ENCODE assay signal across 8 cellular contexts in the genomic region with DNA sequence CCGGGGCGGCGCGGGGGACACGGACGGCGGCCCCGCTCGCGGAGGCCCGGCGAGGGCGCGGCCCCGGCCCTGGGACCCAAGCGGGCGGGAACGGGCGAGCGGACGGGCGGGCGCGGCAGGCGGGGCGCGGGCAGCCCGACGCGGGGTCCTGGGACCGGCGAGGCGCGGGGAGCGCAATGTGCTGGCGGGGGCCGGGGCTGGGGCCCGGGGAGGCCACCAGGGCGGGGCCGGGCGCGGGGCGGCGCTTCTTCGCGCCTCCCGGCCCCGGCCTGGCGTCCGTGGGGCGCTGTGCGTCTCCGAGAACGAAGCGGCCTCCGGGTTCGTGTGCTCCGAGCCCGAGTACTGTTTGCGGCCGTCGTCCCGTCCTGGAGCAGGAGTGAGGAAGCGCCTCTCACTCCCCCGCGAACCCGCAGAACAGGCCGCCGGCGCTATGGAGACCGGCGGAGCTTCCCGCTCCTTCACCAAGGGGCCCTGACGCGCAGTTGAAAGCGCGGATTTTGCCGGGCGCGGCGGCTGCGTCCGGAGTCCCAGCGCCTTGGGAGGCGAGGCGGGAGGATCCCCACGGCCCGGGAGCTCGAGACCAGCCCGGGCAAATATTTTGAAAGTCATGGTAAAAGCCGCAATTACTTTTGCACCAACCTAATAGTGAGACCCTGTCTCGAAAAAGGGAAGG. TPM values are rescaled to one million over a fixed set of nuclear protein-coding genes. Genes with fewer than 3 reads are reported as not detected.
A peak's percentile ranks its signal among the peaks of the same experiment; 100 is the strongest.
DNase-seq lines count a peak whose midpoint lies in the region; ATAC-seq and TF ChIP-seq lines count a peak whose summit lies in the region.

No MANE protein-coding gene starts in this region.

- peak overlapping the region; percentile 80 to 90 for H3K9ac ChIP-seq in stomach smooth muscle (ENCODE audit: low read length in 2 of 2)

- H3K9me3 ChIP-seq in DOHH2 (ENCODE audit: control insufficient read depth, insufficient read depth, low read length) (no peaks in the 10 kb centered on the region), neuron (ENCODE audit: low read length) (peaks cover 5% of the 10 kb centered on the region), stomach smooth muscle (ENCODE audit: control insufficient read depth in 2 of 2, low read length in 2 of 2) (no peaks in the 10 kb centered on the region)

- H3K4me3 ChIP-seq in DOHH2 (ENCODE audit: low read length) (peak overlapping the region; percentile 82), neuron (ENCODE audit: low read length) (peak overlapping the region; percentile 86), stomach smooth muscle (ENCODE audit: low read length in 2 of 2) (peak overlapping the region; percentile 71 to 77)

- H3K79me2 ChIP-seq in DOHH2 (ENCODE audit: control insufficient read depth, low read length), result peaks cover 89% of the 10 kb centered on the region

- H3K4me2 ChIP-seq in DOHH2 (ENCODE audit: low read length), result peak overlapping the region; percentile 96

- H3K36me3 ChIP-seq in DOHH2 (ENCODE audit: control insufficient read depth, low read length), result peaks cover 71% of the 10 kb centered on the region
- H3K36me3 ChIP-seq in neuron (ENCODE audit: insufficient read depth, low read length), result peaks cover 14% of the 10 kb centered on the region
- no peaks in the 10 kb centered on the region for H3K36me3 ChIP-seq in stomach smooth muscle (ENCODE audit: control insufficient read depth in 2 of 2, insufficient read depth in 2 of 2, low read length in 2 of 2)

- ATAC-seq in GM21717 (IDR thresholded peaks at IDR 0.05; ENCODE audit: unreplicated experiment), result peak; percentile 70
- peak; percentile 76 for ATAC-seq in foreskin keratinocyte

- DNase-seq in KG1 (lab: John Stamatoyannopoulos, UW) (peak; percentile 58), SHP77 treated with DMSO at 0.1 percent for 48 hours (lab: John Stamatoyannopoulos, UW) (peak; percentile 21), activated gamma-delta T cell treated with Interleukin-2 at 50 U/mL for 16 hours (peak; percentile 84), foreskin keratinocyte (peak; percentile 56 to 77)

- H2AFZ ChIP-seq in neuron (ENCODE audit: low read depth, low read length), result peak overlapping the region; percentile 62

- H3K4me1 ChIP-seq in DOHH2 (ENCODE audit: control insufficient read depth, low read length), result peaks cover 52% of the 10 kb centered on the region
- peaks cover 11% of the 10 kb centered on the region for H3K4me1 ChIP-seq in foreskin keratinocyte
- peaks cover 10% of the 10 kb centered on the region for H3K4me1 ChIP-seq in neuron (ENCODE audit: insufficient read depth, low read length)
- H3K4me1 ChIP-seq in stomach smooth muscle (ENCODE audit: control insufficient read depth, insufficient read depth, low read length), result peaks cover 18% of the 10 kb centered on the region

- peak overlapping the region; percentile 95 for H3K27ac ChIP-seq in DOHH2 (ENCODE audit: low read depth, low read length)
- H3K27ac ChIP-seq in foreskin keratinocyte, result peak overlapping the region; percentile 86
- H3K27ac ChIP-seq in stomach smooth muscle (ENCODE audit: low read length), result peak overlapping the region; percentile 92

- H3F3A ChIP-seq in DOHH2 (ENCODE audit: control insufficient read depth, insufficient read depth), result peaks cover 27% of the 10 kb centered on the region

- H3K27me3 ChIP-seq in DOHH2 (ENCODE audit: control insufficient read depth, low read length), result no peaks in the 10 kb centered on the region
- no peaks in the 10 kb centered on the region for H3K27me3 ChIP-seq in foreskin keratinocyte
- no peaks in the 10 kb centered on the region for H3K27me3 ChIP-seq in neuron (ENCODE audit: insufficient read depth, low read length)
- H3K27me3 ChIP-seq in stomach smooth muscle (ENCODE audit: control insufficient read depth in 1 of 2, insufficient read depth in 2 of 2, low read length in 2 of 2), result no peaks in the 10 kb centered on the region

- TF ChIP-seq CTCF in DOHH2 (IDR thresholded peaks at IDR 0.05; ENCODE audit: low read depth, low read length, poor library complexity, severe bottlenecking) (peak; percentile 18), foreskin keratinocyte (conservative IDR thresholded peaks at IDR 0.05) (peak; percentile 52)

- H3K9me2 ChIP-seq in DOHH2 (replicated peaks; ENCODE audit: control insufficient read depth, low read length), result no peaks in the 10 kb centered on the region

- H4K20me1 ChIP-seq in DOHH2 (ENCODE audit: control insufficient read depth, insufficient read depth, low read depth, low read length), result peaks cover 14% of the 10 kb centered on the region

RNA-seq across cellular contexts. Expression of a gene that starts 0.4 kb away (rescaled TPM):
- 80.2 and 90.6 TPM in 2 replicates for total RNA-seq in foreskin keratinocyte
- polyA plus RNA-seq in foreskin keratinocyte, result 35.2 and 37.3 TPM in 2 replicates

RNA-seq across cellular contexts. Expression of a gene that starts 51.4 kb away (rescaled TPM):
- 63.1 and 68.7 TPM in 2 replicates for total RNA-seq in foreskin keratinocyte
- 43.1 and 49.4 TPM in 2 replicates for polyA plus RNA-seq in foreskin keratinocyte

Comparison
In these comparisons a context has a peak if more than half of its experiments do, and no peak if none do; other contexts are left out.
1. Peak in every context shown above with its lines: DNase-seq, ATAC-seq, H3K4me3 ChIP-seq and H3K27ac ChIP-seq.
2. DNase-seq: peak in every context shown above with its lines; median percentile 84 in activated gamma-delta T cell treated with Interleukin-2 at 50 U/mL for 16 hours; 66 in foreskin keratinocyte; 58 in KG1; 21 in SHP77 treated with DMSO at 0.1 percent for 48 hours.